Comparison of ENCODE assay signal across 16 cellular contexts in the genomic region with DNA sequence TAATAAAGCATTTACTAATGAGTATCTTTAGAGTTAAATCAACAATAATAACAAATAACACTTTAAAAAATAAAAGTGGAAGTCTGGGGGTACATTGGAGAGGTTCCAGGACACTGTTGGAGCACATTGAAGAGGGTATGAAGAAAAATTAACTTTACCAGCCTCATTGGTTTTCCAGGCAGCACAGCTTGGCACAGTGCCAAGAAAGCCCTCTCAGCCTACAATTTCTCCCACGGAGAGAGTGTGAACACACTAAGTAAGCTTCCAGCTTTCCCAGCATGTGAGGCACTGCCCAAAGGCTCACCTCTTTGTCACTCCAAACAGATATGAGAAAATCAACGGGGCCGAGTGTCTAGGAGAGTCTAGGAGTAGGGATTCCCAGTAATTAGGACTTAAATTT.
DNase-seq lines count a peak whose midpoint lies in the region; ATAC-seq and TF ChIP-seq lines count a peak whose summit lies in the region.
"Had no signal": no experiment of that assay in that cellular context is flagged by ENCODE, and none has a peak within 500 bp of the region (broad histone marks: within the 10 kb centered on the region; RNA-seq: fewer than 3 reads in every experiment).

No MANE protein-coding gene starts in this region.

- H3K27ac ChIP-seq in SK-N-SH (ENCODE audit: low read depth in 2 of 2, low read length in 1 of 2) (no peak overlapping the region), right atrium auricular region (no peak overlapping the region), tibial nerve (no peak overlapping the region)
- H3K27ac ChIP-seq: BLaER1 treated with 17β-estradiol and CSF1 and Interleukin-3, amounts not matched to agents 10 nM and 100 nM had no signal

- H3K9me2 ChIP-seq in SK-N-SH, result no peaks in the 10 kb centered on the region

- no peak for ATAC-seq in SK-N-SH treated with all-trans-retinoic acid at 6 μM for 48 hours
- ATAC-seq: PC-3, T-cell had no signal

- no peak overlapping the region for H3K4me2 ChIP-seq in SK-N-SH
- H3K4me2 ChIP-seq: BLaER1 treated with 17β-estradiol and CSF1 and Interleukin-3, amounts not matched to agents 10 nM and 100 nM had no signal

- TF ChIP-seq CTCF in SK-N-SH (IDR thresholded peaks at IDR 0.05), result no peak
- no peak for TF ChIP-seq CTCF in right atrium auricular region (IDR thresholded peaks at IDR 0.05)
- no peak for TF ChIP-seq CTCF in tibial nerve (IDR thresholded peaks at IDR 0.05)

- TF ChIP-seq POLR2A in tibial nerve (IDR thresholded peaks at IDR 0.05), result no peak

- H3K79me2 ChIP-seq in SK-N-SH (ENCODE audit: insufficient read depth), result no peaks in the 10 kb centered on the region

- no peak overlapping the region for H3K4me3 ChIP-seq in SK-N-SH (ENCODE audit: low read depth in 2 of 2, low read length in 1 of 2)
- H3K4me3 ChIP-seq in right atrium auricular region, result no peak overlapping the region
- H3K4me3 ChIP-seq in tibial nerve, result no peak overlapping the region
- H3K4me3 ChIP-seq: BLaER1 treated with 17β-estradiol and CSF1 and Interleukin-3, amounts not matched to agents 10 nM and 100 nM had no signal

- H3K9me3 ChIP-seq in SK-N-SH (no peaks in the 10 kb centered on the region), right atrium auricular region (peaks cover 0 to 17% of the 10 kb centered on the region in 2 donors), tibial nerve (peaks cover 0 to 15% (median 6%) of the 10 kb centered on the region in 4 donors)

- H3K36me3 ChIP-seq in SK-N-SH (replicated peaks in 1 of 2; ENCODE audit: control insufficient read depth in 1 of 2, insufficient read depth in 2 of 2, low read length in 1 of 2) (no peaks in the 10 kb centered on the region), right atrium auricular region (no peaks in the 10 kb centered on the region), tibial nerve (no peaks in the 10 kb centered on the region)
- H3K36me3 ChIP-seq: BLaER1 treated with 17β-estradiol and CSF1 and Interleukin-3, amounts not matched to agents 10 nM and 100 nM had no signal

- CTCF ChIA-PET in SK-N-SH (lab: Yijun Ruan, JAX), result no interaction called here

- no peaks in the 10 kb centered on the region for H3F3A ChIP-seq in SK-N-SH (replicated peaks; ENCODE audit: insufficient read depth)

- no peak for DNase-seq in SK-N-SH
- peak; percentile 10 for DNase-seq in NCI-H1105 (lab: John Stamatoyannopoulos, UW)
- peak; percentile 85 for DNase-seq in NCI-H69 (lab: John Stamatoyannopoulos, UW)
- no peak for DNase-seq in right atrium auricular region (ENCODE audit: low spot score)
- no peak for DNase-seq in tibial nerve (ENCODE audit: low spot score in 2 of 2)
- no peak for DNase-seq in CD1c-positive myeloid dendritic cell (ENCODE audit: extremely low spot score)
- DNase-seq: H9, IMR-90, MV-4-11, NCI-H1694, NCI-H226, PC-3, T-cell, T1000 had no signal

- H3K27me3 ChIP-seq in SK-N-SH (ENCODE audit: insufficient read depth) (no peaks in the 10 kb centered on the region), right atrium auricular region (no peaks in the 10 kb centered on the region), tibial nerve (no peaks in the 10 kb centered on the region)
- H3K27me3 ChIP-seq: BLaER1 treated with 17β-estradiol and CSF1 and Interleukin-3, amounts not matched to agents 10 nM and 100 nM had no signal

- H3K4me1 ChIP-seq in SK-N-SH (ENCODE audit: control insufficient read depth in 1 of 2, insufficient read depth in 2 of 2, low read depth in 1 of 2, low read length in 1 of 2), result no peaks in the 10 kb centered on the region
- H3K4me1 ChIP-seq in right atrium auricular region, result no peaks in the 10 kb centered on the region
- H3K4me1 ChIP-seq in tibial nerve, result no peaks in the 10 kb centered on the region
- H3K4me1 ChIP-seq: BLaER1 treated with 17β-estradiol and CSF1 and Interleukin-3, amounts not matched to agents 10 nM and 100 nM had no signal

- TF ChIP-seq EP300 in SK-N-SH (IDR thresholded peaks at IDR 0.05; ENCODE audit: borderline replicate concordance in 1 of 2, low read depth in 1 of 2, low read length in 1 of 2) (no peak), tibial nerve (IDR thresholded peaks at IDR 0.05) (no peak)

- POLR2A ChIA-PET in SK-N-SH (lab: Yijun Ruan, JAX), result no interaction called here

- no peaks in the 10 kb centered on the region for H4K20me1 ChIP-seq in SK-N-SH (ENCODE audit: insufficient read depth)
- H4K20me1 ChIP-seq: BLaER1 treated with 17β-estradiol and CSF1 and Interleukin-3, amounts not matched to agents 10 nM and 100 nM had no signal

- TF ChIP-seq RAD21 in SK-N-SH (IDR thresholded peaks at IDR 0.05; ENCODE audit: low read length), result no peak

- WGBS in SK-N-SH (ENCODE audit: low lambda C conversion rate), result 63% methylated on average over 3 of the region's 3 CpGs
- 67 to 74% methylated on average over 3 of the region's 3 CpGs for WGBS in tibial nerve, 2 donors

- H2AFZ ChIP-seq in SK-N-SH (ENCODE audit: low read depth), result no peak overlapping the region

- no peak overlapping the region for H3K9ac ChIP-seq in SK-N-SH
- H3K9ac ChIP-seq: BLaER1 treated with 17β-estradiol and CSF1 and Interleukin-3, amounts not matched to agents 10 nM and 100 nM had no signal

TF ChIP-seq in SK-N-SH, 30 proteins besides CTCF, POLR2A, EP300 and RAD21:
- TF ChIP-seq ELF1 (IDR thresholded peaks at IDR 0.05) (no peak), POLR2AphosphoS5 (IDR thresholded peaks at IDR 0.05; ENCODE audit: low read depth, low read length) (no peak), NFIC (IDR thresholded peaks at IDR 0.05; ENCODE audit: borderline replicate concordance) (peak; percentile 46)
- TF ChIP-seq, protein P1, sequence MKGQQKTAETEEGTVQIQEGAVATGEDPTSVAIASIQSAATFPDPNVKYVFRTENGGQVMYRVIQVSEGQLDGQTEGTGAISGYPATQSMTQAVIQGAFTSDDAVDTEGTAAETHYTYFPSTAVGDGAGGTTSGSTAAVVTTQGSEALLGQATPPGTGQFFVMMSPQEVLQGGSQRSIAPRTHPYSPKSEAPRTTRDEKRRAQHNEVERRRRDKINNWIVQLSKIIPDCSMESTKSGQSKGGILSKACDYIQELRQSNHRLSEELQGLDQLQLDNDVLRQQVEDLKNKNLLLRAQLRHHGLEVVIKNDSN (IDR thresholded peaks at IDR 0.05; ENCODE audit: borderline replicate concordance, low read depth), result no peak

TF ChIP-seq in SK-N-SH treated with all-trans-retinoic acid at 6 μM for 48 hours, 23 proteins besides CTCF, POLR2A, EP300 and RAD21:
- TF ChIP-seq ESRRG (CRISPR knock-in tag; IDR thresholded peaks at IDR 0.05) (no peak), OSR1 (CRISPR knock-in tag; IDR thresholded peaks at IDR 0.05) (no peak), ZNF8 (CRISPR knock-in tag; IDR thresholded peaks at IDR 0.05) (no peak)
TF ChIP-seq in SK-N-SH treated with all-trans-retinoic acid at 6 μM for 48 hours: peak in this region for 0.

Comparison
In these comparisons a context has a peak if more than half of its experiments do, and no peak if none do; other contexts are left out.
1. DNase-seq: peak in NCI-H1105 (single experiment) and NCI-H69 (single experiment); none in SK-N-SH (single experiment), right atrium auricular region (single experiment), tibial nerve (0 of 2) and CD1c-positive myeloid dendritic cell (single experiment).